Comparison of ENCODE assay signal across 21 cellular contexts in the genomic region with DNA sequence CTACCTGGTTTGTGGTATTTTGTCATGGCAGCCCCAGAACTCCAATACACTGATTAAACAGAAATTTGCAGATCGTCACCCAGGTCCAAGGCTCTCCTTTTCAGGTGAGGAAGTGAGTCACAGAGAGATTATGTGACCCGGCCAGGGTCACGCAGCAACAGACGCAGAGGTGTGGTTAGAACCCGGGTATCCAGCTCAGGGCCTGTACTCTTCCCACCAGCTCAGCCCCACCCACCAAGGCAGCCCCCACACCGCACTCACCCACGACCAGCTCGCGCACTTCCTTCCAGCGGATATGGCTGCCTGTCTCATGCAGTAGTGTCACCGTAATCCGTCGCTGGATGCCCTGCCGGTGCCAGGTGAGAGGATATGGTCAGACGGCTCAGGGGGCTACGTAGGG. TPM values are rescaled to one million over a fixed set of nuclear protein-coding genes. Genes with fewer than 3 reads are reported as not detected.
DNase-seq lines count a peak whose midpoint lies in the region; ATAC-seq, FAIRE-seq and TF ChIP-seq lines count a peak whose summit lies in the region.
"Had no signal": no experiment of that assay in that cellular context is flagged by ENCODE, and none has a peak within 500 bp of the region (broad histone marks: within the 10 kb centered on the region; RNA-seq: fewer than 3 reads in every experiment).

No MANE protein-coding gene starts in this region.

- peaks cover 6% of the 10 kb centered on the region for H3K4me1 Mint-ChIP-seq in activated T-helper 17 cell treated with anti-CD3 and anti-CD28 coated beads, Interleukin-2, amount 50 U/mL, for 72 hours
- no peaks in the 10 kb centered on the region for H3K4me1 Mint-ChIP-seq in WTC11
- H3K4me1 Mint-ChIP-seq: stimulated activated naive B cell treated with anti-CD40 and anti-IgM and Interleukin-4, amounts not matched to agents 10 μg/mL and 1 μg/mL and 100 μg/mL, for 72 hours had no signal

- in situ Hi-C loops in GM23248 (cut with MboI): no loop called here

- H3K4me1 ChIP-seq in DND-41 (ENCODE audit: insufficient read depth, low read length) (no peaks in the 10 kb centered on the region), small intestine (ENCODE audit: control insufficient read depth in 2 of 2, insufficient read depth in 1 of 2, low read depth in 1 of 2, low read length in 1 of 2) (no peaks in the 10 kb centered on the region), GM23248 (ENCODE audit: insufficient read depth) (no peaks in the 10 kb centered on the region)

- no peaks in the 10 kb centered on the region for H3K9me2 ChIP-seq in GM23248 (ENCODE audit: insufficient read depth)

- no peaks in the 10 kb centered on the region for H3K27me3 Mint-ChIP-seq in activated T-helper 17 cell treated with anti-CD3 and anti-CD28 coated beads, Interleukin-2, amount 50 U/mL, for 72 hours
- no peaks in the 10 kb centered on the region for H3K27me3 Mint-ChIP-seq in WTC11 (ENCODE audit: low read depth)

- H3F3A ChIP-seq in GM23248 (ENCODE audit: insufficient read depth): no peaks in the 10 kb centered on the region

- 69 to 75% (median 70%) methylated on average over 16 of the region's 16 CpGs for WGBS in small intestine, 3 donors
- WGBS in GM23248 (ENCODE audit: low coverage in 1 of 2, low lambda C conversion rate in 2 of 2, missing lambda C conversion rate in 2 of 2), 2 experiments: 71 to 73% methylated on average over 12 to 16 of the region's 16 CpGs

- no peaks in the 10 kb centered on the region for H3K36me3 Mint-ChIP-seq in activated T-helper 17 cell treated with anti-CD3 and anti-CD28 coated beads, Interleukin-2, amount 50 U/mL, for 72 hours (ENCODE audit: low read depth)
- peaks cover 44% of the 10 kb centered on the region for H3K36me3 Mint-ChIP-seq in WTC11
- H3K36me3 Mint-ChIP-seq: stimulated activated naive B cell treated with anti-CD40 and anti-IgM and Interleukin-4, amounts not matched to agents 10 μg/mL and 1 μg/mL and 100 μg/mL, for 72 hours had no signal

- no peak for FAIRE-seq in small intestine (lab: Jason Lieb, UNC)
- FAIRE-seq: GM12891 had no signal

- H4K20me1 ChIP-seq in DND-41 (ENCODE audit: insufficient read depth, low read length) (peaks cover 10% of the 10 kb centered on the region; the same call in 1 of the 2 replicates), GM23248 (ENCODE audit: insufficient read depth) (no peaks in the 10 kb centered on the region)

- no peaks in the 10 kb centered on the region for H3K9me3 Mint-ChIP-seq in activated T-helper 17 cell treated with anti-CD3 and anti-CD28 coated beads, Interleukin-2, amount 50 U/mL, for 72 hours
- H3K9me3 Mint-ChIP-seq in WTC11: no peaks in the 10 kb centered on the region
- H3K9me3 Mint-ChIP-seq: stimulated activated naive B cell treated with anti-CD40 and anti-IgM and Interleukin-4, amounts not matched to agents 10 μg/mL and 1 μg/mL and 100 μg/mL, for 72 hours had no signal

- H3K4me3 Mint-ChIP-seq in activated T-helper 17 cell treated with anti-CD3 and anti-CD28 coated beads, Interleukin-2, amount 50 U/mL, for 72 hours: peak overlapping the region; percentile 26
- H3K4me3 Mint-ChIP-seq in WTC11: no peak overlapping the region
- H3K4me3 Mint-ChIP-seq: stimulated activated naive B cell treated with anti-CD40 and anti-IgM and Interleukin-4, amounts not matched to agents 10 μg/mL and 1 μg/mL and 100 μg/mL, for 72 hours had no signal

- ATAC-seq in DND-41 (ENCODE audit: insufficient read depth, low read depth): no peak
- peak; percentile 66 for ATAC-seq in activated T-helper 17 cell treated with anti-CD3 and anti-CD28 coated beads, Interleukin-2, amount 50 U/mL, for 72 hours (replicated peaks)
- no peak for ATAC-seq in WTC11
- no peak for ATAC-seq in HG02763 (IDR thresholded peaks at IDR 0.05; ENCODE audit: unreplicated experiment)
- ATAC-seq: mucosa of descending colon; stimulated activated naive B cell treated with anti-CD40 and anti-IgM and Interleukin-4, amounts not matched to agents 10 μg/mL and 1 μg/mL and 100 μg/mL, for 72 hours had no signal

- H3K27ac Mint-ChIP-seq in activated T-helper 17 cell treated with anti-CD3 and anti-CD28 coated beads, Interleukin-2, amount 50 U/mL, for 72 hours: peak overlapping the region; percentile 37
- H3K27ac Mint-ChIP-seq in WTC11: no peak overlapping the region
- H3K27ac Mint-ChIP-seq: stimulated activated naive B cell treated with anti-CD40 and anti-IgM and Interleukin-4, amounts not matched to agents 10 μg/mL and 1 μg/mL and 100 μg/mL, for 72 hours had no signal

- H2AFZ ChIP-seq in DND-41 (ENCODE audit: low read depth, low read length) (no peak overlapping the region), GM23248 (no peak overlapping the region)

- H3K36me3 ChIP-seq in DND-41 (ENCODE audit: insufficient read depth, low read length) (no peaks in the 10 kb centered on the region), small intestine (ENCODE audit: control insufficient read depth in 2 of 2, insufficient read depth in 2 of 2, low read length in 2 of 2) (no peaks in the 10 kb centered on the region), GM23248 (ENCODE audit: low read depth) (no peaks in the 10 kb centered on the region)
- H3K36me3 ChIP-seq: BLaER1 treated with 17β-estradiol and CSF1 and Interleukin-3, amounts not matched to agents 10 nM and 100 nM had no signal

- H3K4me3 ChIP-seq in DND-41 (ENCODE audit: low read depth in 1 of 2, low read length in 2 of 2) (no peak overlapping the region), small intestine (ENCODE audit: low read depth in 1 of 2, low read length in 2 of 2) (no peak overlapping the region), GM23248 (no peak overlapping the region)
- H3K4me3 ChIP-seq: BLaER1 treated with 17β-estradiol and CSF1 and Interleukin-3, amounts not matched to agents 10 nM and 100 nM; mucosa of descending colon had no signal

- H3K4me2 ChIP-seq in DND-41 (ENCODE audit: insufficient read depth, low read length) (no peak overlapping the region), GM23248 (ENCODE audit: unreplicated experiment) (no peak overlapping the region)

- H3K9me3 ChIP-seq in DND-41 (ENCODE audit: insufficient read depth, low read length, severe bottlenecking) (no peaks in the 10 kb centered on the region), small intestine (ENCODE audit: control insufficient read depth, low read depth) (no peaks in the 10 kb centered on the region), GM23248 (ENCODE audit: low read depth) (no peaks in the 10 kb centered on the region)
- H3K9me3 ChIP-seq: BLaER1 treated with 17β-estradiol and CSF1 and Interleukin-3, amounts not matched to agents 10 nM and 100 nM; mucosa of descending colon had no signal

- POLR2A ChIA-PET in WTC11 (lab: Charles Lee): no interaction called here

- TF ChIP-seq CTCF in DND-41 (IDR thresholded peaks at IDR 0.05; ENCODE audit: borderline replicate concordance, extremely low read depth, low read length, poor library complexity, severe bottlenecking) (no peak), WTC11 (IDR thresholded peaks at IDR 0.05) (no peak)

- H3K27ac ChIP-seq in DND-41 (ENCODE audit: low read length): no peak overlapping the region
- H3K27ac ChIP-seq in small intestine (ENCODE audit: low read depth in 1 of 2, low read length in 1 of 2): no peak overlapping the region
- H3K27ac ChIP-seq in GM23248: no peak overlapping the region
- H3K27ac ChIP-seq: BLaER1 treated with 17β-estradiol and CSF1 and Interleukin-3, amounts not matched to agents 10 nM and 100 nM; epithelial cell of prostate had no signal

- CTCF ChIA-PET in WTC11 (lab: Charles Lee): no interaction called here

- H3K9ac ChIP-seq in DND-41 (ENCODE audit: low read depth, low read length) (no peak overlapping the region), GM23248 (no peak overlapping the region)
- H3K9ac ChIP-seq: BLaER1 treated with 17β-estradiol and CSF1 and Interleukin-3, amounts not matched to agents 10 nM and 100 nM had no signal

- H3K27me3 ChIP-seq in DND-41 (ENCODE audit: insufficient read depth, low read length, poor library complexity): peaks cover 19% of the 10 kb centered on the region
- H3K27me3 ChIP-seq in small intestine (ENCODE audit: control insufficient read depth in 2 of 2, insufficient read depth in 2 of 2, low read length in 2 of 2): no peaks in the 10 kb centered on the region
- peaks cover 9% of the 10 kb centered on the region for H3K27me3 ChIP-seq in GM23248 (replicated peaks; ENCODE audit: insufficient read depth)
- H3K27me3 ChIP-seq: BLaER1 treated with 17β-estradiol and CSF1 and Interleukin-3, amounts not matched to agents 10 nM and 100 nM had no signal

- no peaks in the 10 kb centered on the region for H3K79me2 ChIP-seq in DND-41 (ENCODE audit: insufficient read depth, low read length)
- H3K79me2 ChIP-seq in GM23248 (ENCODE audit: insufficient read depth): no peaks in the 10 kb centered on the region

- DNase-seq in DND-41 (peak; percentile 16), T-helper 9 cell (peak; percentile 16), small intestine (peak; percentile 1), WTC11 (ENCODE audit: low spot score) (no peak), GM23248 (no peak), RPMI8226 (no peak)
- DNase-seq: islet precursor cell; mucosa of descending colon; NCI-H2081 treated with DMSO at 0.1 percent for 48 hours; SHP77; stimulated activated naive B cell treated with anti-CD40 and anti-IgM and Interleukin-4, amounts not matched to agents 10 μg/mL and 1 μg/mL and 100 μg/mL, for 72 hours had no signal

TF ChIP-seq in WTC11, 78 proteins besides CTCF, POLR2A, EP300 and RAD21 (continues in another document):
- TF ChIP-seq, protein P1, sequence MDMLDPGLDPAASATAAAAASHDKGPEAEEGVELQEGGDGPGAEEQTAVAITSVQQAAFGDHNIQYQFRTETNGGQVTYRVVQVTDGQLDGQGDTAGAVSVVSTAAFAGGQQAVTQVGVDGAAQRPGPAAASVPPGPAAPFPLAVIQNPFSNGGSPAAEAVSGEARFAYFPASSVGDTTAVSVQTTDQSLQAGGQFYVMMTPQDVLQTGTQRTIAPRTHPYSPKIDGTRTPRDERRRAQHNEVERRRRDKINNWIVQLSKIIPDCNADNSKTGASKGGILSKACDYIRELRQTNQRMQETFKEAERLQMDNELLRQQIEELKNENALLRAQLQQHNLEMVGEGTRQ (CRISPR knock-in tag; IDR thresholded peaks at IDR 0.05): no peak
- no peak for TF ChIP-seq ZNF121 (CRISPR knock-in tag; IDR thresholded peaks at IDR 0.05)

RNA-seq across cellular contexts. Expression of gene AQP12A, which starts 48.1 kb away (rescaled TPM):
- not detected for total RNA-seq in activated T-helper 17 cell treated with anti-CD3 and anti-CD28 coated beads, Interleukin-2, amount 50 U/mL, for 72 hours
- polyA plus RNA-seq in small intestine (1 to 10 TPM in 2 of 3 donors, not detected in 1; 1.2 to 3.4 TPM), GM23248 (2016; fragmentation: Nextera tagmentation; extraction: Ambion mirVana) (not detected in 2 replicates)
- total RNA-seq in WTC11 (2021): not detected in 3 replicates
- not detected in 2 replicates for total RNA-seq in GM23248 (2014; rRNA removed; shearing (Covaris generic))
- total RNA-seq: chondrocyte, glomerular endothelial cell, HT-29, MCF 10A, posterior vena cava had no signal

RNA-seq across cellular contexts. Expression of gene AQP12B, which starts 57.1 kb away (rescaled TPM):
- total RNA-seq in activated T-helper 17 cell treated with anti-CD3 and anti-CD28 coated beads, Interleukin-2, amount 50 U/mL, for 72 hours: not detected
- polyA plus RNA-seq in small intestine: 1 to 10 TPM in 1 of 3 donors, not detected in 2; 1.3 TPM
- not detected in 3 replicates for total RNA-seq in WTC11 (2021)
- not detected in 2 replicates for total RNA-seq in GM23248 (2014; rRNA removed; shearing (Covaris generic))
- not detected in 2 replicates for polyA plus RNA-seq in GM23248 (2016; fragmentation: Nextera tagmentation; extraction: Ambion mirVana)
- total RNA-seq: chondrocyte, glomerular endothelial cell, HT-29, MCF 10A had no signal

Comparison
In these comparisons a context has a peak if more than half of its experiments do, and no peak if none do; other contexts are left out.
1. DNase-seq: peak in DND-41 (single experiment), T-helper 9 cell (single experiment) and small intestine (single experiment); none in WTC11 (single experiment), GM23248 (single experiment) and RPMI8226 (single experiment).